In genomic region chr9:104808030-104808614, GRCh38 we compare ENCODE assay signal across 10 cellular contexts. TPM values are rescaled to one million over a fixed set of nuclear protein-coding genes. Genes with fewer than 3 reads are reported as not detected.
DNase-seq lines count a peak whose midpoint lies in the region; ATAC-seq, FAIRE-seq and TF ChIP-seq lines count a peak whose summit lies in the region.
"Had no signal": no experiment of that assay in that cellular context is flagged by ENCODE, and none has a peak within 500 bp of the region (broad histone marks: within the 10 kb centered on the region; RNA-seq: fewer than 3 reads in every experiment).

No MANE protein-coding gene starts in this region.

- peak; percentile 34 for ATAC-seq in Right ventricle myocardium inferior
- no peak for ATAC-seq in Panc1
- ATAC-seq in upper lobe of right lung, result peak; percentile 51

- H3K27me3 ChIP-seq in Panc1 (ENCODE audit: control insufficient read depth, insufficient read depth, low read length) (no peaks in the 10 kb centered on the region), upper lobe of right lung (no peaks in the 10 kb centered on the region), Peyer's patch (no peaks in the 10 kb centered on the region)

- intact Hi-C loops in Right ventricle myocardium inferior (cut with DNase I), result loop anchor here (10.0 kb wide), 1 partner anchor 607 kb away; no protein-coding TSS in a partner anchor
- intact Hi-C loops in cardiac septum (cut with DNase I), result loop anchor here (10.0 kb wide), 1 partner anchor 607 kb away; no protein-coding TSS in a partner anchor
- intact Hi-C loops in Panc1 (cut with micrococcal nuclease; ENCODE audit: unreplicated experiment), result loop anchor here (10.0 kb wide), 1 partner anchor 347 kb away; no protein-coding TSS in a partner anchor
- intact Hi-C loops in upper lobe of right lung (cut with DNase I), result no loop called here

- H3K4me1 ChIP-seq in Panc1 (ENCODE audit: control insufficient read depth, insufficient read depth, low read length) (no peaks in the 10 kb centered on the region), upper lobe of right lung (no peaks in the 10 kb centered on the region), Peyer's patch (peaks cover 0 to 9% (median 0%) of the 10 kb centered on the region in 4 donors)
- H3K4me1 ChIP-seq: parathyroid adenoma had no signal

- in situ Hi-C loops in Panc1 (cut with HindIII; ENCODE audit: low pct_unique_long_range_greater_than_20kb, low sequenced_read_pairs), result no loop called here

- TF ChIP-seq CTCF in Panc1 (IDR thresholded peaks at IDR 0.05) (peak; percentile 19; the same call in 1 of the 2 replicates), upper lobe of right lung (IDR thresholded peaks at IDR 0.05) (peak; percentile 9), Peyer's patch (IDR thresholded peaks at IDR 0.05) (no peak)

- no TSS peak for BruUV-seq in Panc1 (replicated peaks; lab: Mats Ljungman, UMichigan)

- FAIRE-seq in GM12891 (lab: Jason Lieb, UNC), result no peak

- TF ChIP-seq POLR2A in GM12891 (IDR thresholded peaks at IDR 0.05; ENCODE audit: low read depth, low read length), result no peak
- TF ChIP-seq POLR2A in Peyer's patch (IDR thresholded peaks at IDR 0.05), result no peak

- no peak for DNase-seq in Right ventricle myocardium inferior (ENCODE audit: missing footprints)
- no peak for DNase-seq in cardiac septum (ENCODE audit: low spot score)
- no peak for DNase-seq in Panc1 (ENCODE audit: low read depth, low spot score)
- DNase-seq in foreskin melanocyte, result peak; percentile 3
- no peak for DNase-seq in upper lobe of right lung
- DNase-seq in DMS114 treated with DMSO at 0.1 percent for 48 hours (lab: John Stamatoyannopoulos, UW; ENCODE audit: unreplicated experiment), result no peak
- DNase-seq in GM12891 (ENCODE audit: insufficient read length, low spot score), result no peak
- DNase-seq in Peyer's patch, result no peak

- H3K9me3 ChIP-seq in Panc1 (ENCODE audit: control insufficient read depth, insufficient read depth, low read depth, low read length) (no peaks in the 10 kb centered on the region), upper lobe of right lung (no peaks in the 10 kb centered on the region), Peyer's patch (no peaks in the 10 kb centered on the region)

- H3K36me3 ChIP-seq in Panc1 (ENCODE audit: control insufficient read depth, insufficient read depth, low read length) (no peaks in the 10 kb centered on the region), upper lobe of right lung (peaks cover 94% of the 10 kb centered on the region), Peyer's patch (peaks cover 0 to 64% (median 0%) of the 10 kb centered on the region in 3 donors)

- CTCF ChIA-PET in Panc1 (lab: Charles Lee), result no interaction called here

- POLR2A ChIA-PET in Panc1 (lab: Charles Lee), result no interaction called here

- no peak overlapping the region for H3K4me3 ChIP-seq in Panc1 (ENCODE audit: low read depth in 2 of 2, low read length in 2 of 2)
- no peak overlapping the region for H3K4me3 ChIP-seq in upper lobe of right lung
- no peak overlapping the region for H3K4me3 ChIP-seq in Peyer's patch

- no peak overlapping the region for H3K27ac ChIP-seq in Panc1 (ENCODE audit: low read length)
- no peak overlapping the region for H3K27ac ChIP-seq in upper lobe of right lung
- H3K27ac ChIP-seq in Peyer's patch, result no peak overlapping the region
- H3K27ac ChIP-seq: KMS-11, parathyroid adenoma had no signal

TF ChIP-seq in GM12891, 5 proteins besides CTCF, POLR2A, EP300 and RAD21:
- TF ChIP-seq TAF1 (IDR thresholded peaks at IDR 0.05; ENCODE audit: low read depth, low read length), result no peak
- no peak for TF ChIP-seq SPI1 (IDR thresholded peaks at IDR 0.05; ENCODE audit: low read depth, low read length)
- no peak for TF ChIP-seq POLR2AphosphoS5 (IDR thresholded peaks at IDR 0.05; ENCODE audit: low read depth, low read length)
- TF ChIP-seq POU2F2 (IDR thresholded peaks at IDR 0.05; ENCODE audit: low read depth, low read length), result no peak
- no peak for TF ChIP-seq PAX5 (IDR thresholded peaks at IDR 0.05; ENCODE audit: insufficient read depth, low read length, severe bottlenecking)

RNA-seq across cellular contexts. Expression of gene NIPSNAP3B, which starts 44.2 kb away (rescaled TPM):
- total RNA-seq in Right ventricle myocardium inferior (29.0 TPM), cardiac septum (16.8 TPM), Panc1 (2021; ENCODE audit: unreplicated experiment) (1.2 TPM), upper lobe of right lung (2.2 TPM), Peyer's patch (1 to 10 TPM in 3 of 4 donors, not detected in 1; 1.6 to 9.9 (median 3.9) TPM)
- 0.96 TPM for polyA plus RNA-seq in Panc1 (2012; ENCODE audit: insufficient read length)
- polyA plus RNA-seq in GM12891 (2012; ENCODE audit: low read depth, missing spikeins), result 0.89 TPM

Comparison
In these comparisons a context has a peak if more than half of its experiments do, and no peak if none do; other contexts are left out.
1. CTCF ChIP-seq: peak in Panc1 (single experiment) and upper lobe of right lung (single experiment); none in Peyer's patch (0 of 6).